Comparison of ENCODE assay signal across 2 cellular contexts in the genomic region with DNA sequence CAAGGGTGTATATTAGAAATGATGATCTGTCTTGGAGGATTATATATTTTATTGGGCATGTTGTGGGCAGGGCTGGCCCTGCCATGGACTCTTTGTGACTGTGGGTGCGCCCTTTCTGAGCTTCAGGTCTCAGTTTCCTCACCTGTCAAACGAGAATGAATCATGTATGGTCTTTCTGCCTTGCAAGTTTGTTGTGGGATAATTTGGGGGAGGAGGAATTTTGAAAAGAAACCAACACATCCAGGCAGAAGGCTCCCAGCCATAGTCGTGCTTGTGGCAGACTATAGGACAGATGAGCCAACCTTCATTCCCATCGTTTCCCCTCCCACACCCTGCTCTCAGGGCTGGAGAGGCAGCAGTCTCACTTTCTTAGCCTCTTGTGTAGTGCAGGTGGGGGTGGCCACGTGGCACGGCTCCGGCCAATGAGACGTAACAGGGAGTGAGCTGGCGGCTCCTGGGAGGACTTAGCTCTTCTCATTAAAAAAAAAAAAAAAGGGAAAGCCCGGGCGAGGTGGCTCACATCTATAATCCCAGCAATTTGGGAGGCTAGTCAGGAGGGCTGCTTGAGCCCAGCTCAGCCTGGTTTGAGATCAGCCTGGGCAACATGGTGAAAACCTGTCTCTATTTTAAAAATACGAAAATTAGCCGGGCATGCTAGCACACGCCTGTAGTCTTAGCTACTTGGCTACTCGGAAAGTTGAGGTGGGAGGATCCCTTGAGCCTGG.
TF ChIP-seq lines count a peak whose summit lies in the region.

No MANE protein-coding gene starts in this region.

TF ChIP-seq in HCT116, 20 proteins besides CTCF, POLR2A, EP300 and RAD21:
- TF ChIP-seq, protein P1, sequence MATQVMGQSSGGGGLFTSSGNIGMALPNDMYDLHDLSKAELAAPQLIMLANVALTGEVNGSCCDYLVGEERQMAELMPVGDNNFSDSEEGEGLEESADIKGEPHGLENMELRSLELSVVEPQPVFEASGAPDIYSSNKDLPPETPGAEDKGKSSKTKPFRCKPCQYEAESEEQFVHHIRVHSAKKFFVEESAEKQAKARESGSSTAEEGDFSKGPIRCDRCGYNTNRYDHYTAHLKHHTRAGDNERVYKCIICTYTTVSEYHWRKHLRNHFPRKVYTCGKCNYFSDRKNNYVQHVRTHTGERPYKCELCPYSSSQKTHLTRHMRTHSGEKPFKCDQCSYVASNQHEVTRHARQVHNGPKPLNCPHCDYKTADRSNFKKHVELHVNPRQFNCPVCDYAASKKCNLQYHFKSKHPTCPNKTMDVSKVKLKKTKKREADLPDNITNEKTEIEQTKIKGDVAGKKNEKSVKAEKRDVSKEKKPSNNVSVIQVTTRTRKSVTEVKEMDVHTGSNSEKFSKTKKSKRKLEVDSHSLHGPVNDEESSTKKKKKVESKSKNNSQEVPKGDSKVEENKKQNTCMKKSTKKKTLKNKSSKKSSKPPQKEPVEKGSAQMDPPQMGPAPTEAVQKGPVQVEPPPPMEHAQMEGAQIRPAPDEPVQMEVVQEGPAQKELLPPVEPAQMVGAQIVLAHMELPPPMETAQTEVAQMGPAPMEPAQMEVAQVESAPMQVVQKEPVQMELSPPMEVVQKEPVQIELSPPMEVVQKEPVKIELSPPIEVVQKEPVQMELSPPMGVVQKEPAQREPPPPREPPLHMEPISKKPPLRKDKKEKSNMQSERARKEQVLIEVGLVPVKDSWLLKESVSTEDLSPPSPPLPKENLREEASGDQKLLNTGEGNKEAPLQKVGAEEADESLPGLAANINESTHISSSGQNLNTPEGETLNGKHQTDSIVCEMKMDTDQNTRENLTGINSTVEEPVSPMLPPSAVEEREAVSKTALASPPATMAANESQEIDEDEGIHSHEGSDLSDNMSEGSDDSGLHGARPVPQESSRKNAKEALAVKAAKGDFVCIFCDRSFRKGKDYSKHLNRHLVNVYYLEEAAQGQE (IDR thresholded peaks at IDR 0.05; ENCODE audit: low read depth), result no peak
- TF ChIP-seq, protein P2, sequence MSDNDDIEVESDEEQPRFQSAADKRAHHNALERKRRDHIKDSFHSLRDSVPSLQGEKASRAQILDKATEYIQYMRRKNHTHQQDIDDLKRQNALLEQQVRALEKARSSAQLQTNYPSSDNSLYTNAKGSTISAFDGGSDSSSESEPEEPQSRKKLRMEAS (IDR thresholded peaks at IDR 0.05), result peak; percentile 72
- no peak for TF ChIP-seq ZNF274 (IDR thresholded peaks at IDR 0.05; ENCODE audit: low read depth, low read length)
- no peak for TF ChIP-seq FOSL1 (IDR thresholded peaks at IDR 0.05; ENCODE audit: low read depth)
- no peak for TF ChIP-seq SIN3A (IDR thresholded peaks at IDR 0.05; ENCODE audit: low read depth)
- no peak for TF ChIP-seq ZFX (IDR thresholded peaks at IDR 0.05)
- no peak for TF ChIP-seq JUND (IDR thresholded peaks at IDR 0.05)
- TF ChIP-seq EZH2 (IDR thresholded peaks at IDR 0.05), result no peak
TF ChIP-seq in HCT116: peak in this region for 1.

TF ChIP-seq in H1, 55 proteins besides CTCF, POLR2A, EP300 and RAD21 (continued from another document):
- TF ChIP-seq RBBP5 (IDR thresholded peaks at IDR 0.05; ENCODE audit: borderline replicate concordance, low read depth, low read length) (no peak), GABPA (IDR thresholded peaks at IDR 0.05; ENCODE audit: borderline replicate concordance, insufficient read depth, low read length) (no peak), CHD1 (IDR thresholded peaks at IDR 0.05; ENCODE audit: low read depth, low read length) (no peak), SUZ12 (IDR thresholded peaks at IDR 0.05; ENCODE audit: low read length) (no peak), SIX5 (IDR thresholded peaks at IDR 0.05; ENCODE audit: low read depth, low read length) (no peak), BACH1 (IDR thresholded peaks at IDR 0.05; ENCODE audit: low read length) (no peak), SRF (IDR thresholded peaks at IDR 0.05; ENCODE audit: low read depth, low read length) (no peak), RFX5 (IDR thresholded peaks at IDR 0.05; ENCODE audit: borderline replicate concordance, low read depth, low read length) (no peak), SIN3A (conservative IDR thresholded peaks at IDR 0.05 in 1 of 2, IDR thresholded peaks at IDR 0.05 in 1 of 2; ENCODE audit: low read depth in 1 of 2, low read length in 2 of 2) (no peak), KDM5A (IDR thresholded peaks at IDR 0.05; ENCODE audit: low read length) (no peak), TBP (IDR thresholded peaks at IDR 0.05; ENCODE audit: low read depth, low read length) (no peak), SIRT6 (IDR thresholded peaks at IDR 0.05; ENCODE audit: low read length) (no peak), BCL11A (IDR thresholded peaks at IDR 0.05; ENCODE audit: low read depth in 2 of 2, low read length in 2 of 2) (no peak), POU5F1 (IDR thresholded peaks at IDR 0.05; ENCODE audit: low read depth, low read length) (no peak), FOSL1 (IDR thresholded peaks at IDR 0.05; ENCODE audit: insufficient read depth, low read depth, low read length) (no peak), SP4 (IDR thresholded peaks at IDR 0.05; ENCODE audit: low read length) (no peak), ZNF274 (IDR thresholded peaks at IDR 0.05; ENCODE audit: borderline replicate concordance, extremely low read depth, low read length) (no peak), NANOG (IDR thresholded peaks at IDR 0.05; ENCODE audit: insufficient read depth, low read depth, low read length, poor library complexity, severe bottlenecking) (no peak), CREB1 (IDR thresholded peaks at IDR 0.05) (no peak), NRF1 (IDR thresholded peaks at IDR 0.05; ENCODE audit: low read depth, low read length) (no peak), RNF2 (IDR thresholded peaks at IDR 0.05; ENCODE audit: borderline replicate concordance, low read depth, low read length, missing control alignments, poor library complexity, severe bottlenecking) (no peak), CHD2 (IDR thresholded peaks at IDR 0.05; ENCODE audit: low read length) (peak; percentile 61; the same call in 1 of the 2 replicates), MAFK (IDR thresholded peaks at IDR 0.05; ENCODE audit: low read depth, low read length) (no peak)
- TF ChIP-seq, protein P3, sequence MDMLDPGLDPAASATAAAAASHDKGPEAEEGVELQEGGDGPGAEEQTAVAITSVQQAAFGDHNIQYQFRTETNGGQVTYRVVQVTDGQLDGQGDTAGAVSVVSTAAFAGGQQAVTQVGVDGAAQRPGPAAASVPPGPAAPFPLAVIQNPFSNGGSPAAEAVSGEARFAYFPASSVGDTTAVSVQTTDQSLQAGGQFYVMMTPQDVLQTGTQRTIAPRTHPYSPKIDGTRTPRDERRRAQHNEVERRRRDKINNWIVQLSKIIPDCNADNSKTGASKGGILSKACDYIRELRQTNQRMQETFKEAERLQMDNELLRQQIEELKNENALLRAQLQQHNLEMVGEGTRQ (IDR thresholded peaks at IDR 0.05; ENCODE audit: low read length), result peak; percentile 89
- TF ChIP-seq, protein P2 (IDR thresholded peaks at IDR 0.05), result peak; percentile 80
- TF ChIP-seq, protein P4, sequence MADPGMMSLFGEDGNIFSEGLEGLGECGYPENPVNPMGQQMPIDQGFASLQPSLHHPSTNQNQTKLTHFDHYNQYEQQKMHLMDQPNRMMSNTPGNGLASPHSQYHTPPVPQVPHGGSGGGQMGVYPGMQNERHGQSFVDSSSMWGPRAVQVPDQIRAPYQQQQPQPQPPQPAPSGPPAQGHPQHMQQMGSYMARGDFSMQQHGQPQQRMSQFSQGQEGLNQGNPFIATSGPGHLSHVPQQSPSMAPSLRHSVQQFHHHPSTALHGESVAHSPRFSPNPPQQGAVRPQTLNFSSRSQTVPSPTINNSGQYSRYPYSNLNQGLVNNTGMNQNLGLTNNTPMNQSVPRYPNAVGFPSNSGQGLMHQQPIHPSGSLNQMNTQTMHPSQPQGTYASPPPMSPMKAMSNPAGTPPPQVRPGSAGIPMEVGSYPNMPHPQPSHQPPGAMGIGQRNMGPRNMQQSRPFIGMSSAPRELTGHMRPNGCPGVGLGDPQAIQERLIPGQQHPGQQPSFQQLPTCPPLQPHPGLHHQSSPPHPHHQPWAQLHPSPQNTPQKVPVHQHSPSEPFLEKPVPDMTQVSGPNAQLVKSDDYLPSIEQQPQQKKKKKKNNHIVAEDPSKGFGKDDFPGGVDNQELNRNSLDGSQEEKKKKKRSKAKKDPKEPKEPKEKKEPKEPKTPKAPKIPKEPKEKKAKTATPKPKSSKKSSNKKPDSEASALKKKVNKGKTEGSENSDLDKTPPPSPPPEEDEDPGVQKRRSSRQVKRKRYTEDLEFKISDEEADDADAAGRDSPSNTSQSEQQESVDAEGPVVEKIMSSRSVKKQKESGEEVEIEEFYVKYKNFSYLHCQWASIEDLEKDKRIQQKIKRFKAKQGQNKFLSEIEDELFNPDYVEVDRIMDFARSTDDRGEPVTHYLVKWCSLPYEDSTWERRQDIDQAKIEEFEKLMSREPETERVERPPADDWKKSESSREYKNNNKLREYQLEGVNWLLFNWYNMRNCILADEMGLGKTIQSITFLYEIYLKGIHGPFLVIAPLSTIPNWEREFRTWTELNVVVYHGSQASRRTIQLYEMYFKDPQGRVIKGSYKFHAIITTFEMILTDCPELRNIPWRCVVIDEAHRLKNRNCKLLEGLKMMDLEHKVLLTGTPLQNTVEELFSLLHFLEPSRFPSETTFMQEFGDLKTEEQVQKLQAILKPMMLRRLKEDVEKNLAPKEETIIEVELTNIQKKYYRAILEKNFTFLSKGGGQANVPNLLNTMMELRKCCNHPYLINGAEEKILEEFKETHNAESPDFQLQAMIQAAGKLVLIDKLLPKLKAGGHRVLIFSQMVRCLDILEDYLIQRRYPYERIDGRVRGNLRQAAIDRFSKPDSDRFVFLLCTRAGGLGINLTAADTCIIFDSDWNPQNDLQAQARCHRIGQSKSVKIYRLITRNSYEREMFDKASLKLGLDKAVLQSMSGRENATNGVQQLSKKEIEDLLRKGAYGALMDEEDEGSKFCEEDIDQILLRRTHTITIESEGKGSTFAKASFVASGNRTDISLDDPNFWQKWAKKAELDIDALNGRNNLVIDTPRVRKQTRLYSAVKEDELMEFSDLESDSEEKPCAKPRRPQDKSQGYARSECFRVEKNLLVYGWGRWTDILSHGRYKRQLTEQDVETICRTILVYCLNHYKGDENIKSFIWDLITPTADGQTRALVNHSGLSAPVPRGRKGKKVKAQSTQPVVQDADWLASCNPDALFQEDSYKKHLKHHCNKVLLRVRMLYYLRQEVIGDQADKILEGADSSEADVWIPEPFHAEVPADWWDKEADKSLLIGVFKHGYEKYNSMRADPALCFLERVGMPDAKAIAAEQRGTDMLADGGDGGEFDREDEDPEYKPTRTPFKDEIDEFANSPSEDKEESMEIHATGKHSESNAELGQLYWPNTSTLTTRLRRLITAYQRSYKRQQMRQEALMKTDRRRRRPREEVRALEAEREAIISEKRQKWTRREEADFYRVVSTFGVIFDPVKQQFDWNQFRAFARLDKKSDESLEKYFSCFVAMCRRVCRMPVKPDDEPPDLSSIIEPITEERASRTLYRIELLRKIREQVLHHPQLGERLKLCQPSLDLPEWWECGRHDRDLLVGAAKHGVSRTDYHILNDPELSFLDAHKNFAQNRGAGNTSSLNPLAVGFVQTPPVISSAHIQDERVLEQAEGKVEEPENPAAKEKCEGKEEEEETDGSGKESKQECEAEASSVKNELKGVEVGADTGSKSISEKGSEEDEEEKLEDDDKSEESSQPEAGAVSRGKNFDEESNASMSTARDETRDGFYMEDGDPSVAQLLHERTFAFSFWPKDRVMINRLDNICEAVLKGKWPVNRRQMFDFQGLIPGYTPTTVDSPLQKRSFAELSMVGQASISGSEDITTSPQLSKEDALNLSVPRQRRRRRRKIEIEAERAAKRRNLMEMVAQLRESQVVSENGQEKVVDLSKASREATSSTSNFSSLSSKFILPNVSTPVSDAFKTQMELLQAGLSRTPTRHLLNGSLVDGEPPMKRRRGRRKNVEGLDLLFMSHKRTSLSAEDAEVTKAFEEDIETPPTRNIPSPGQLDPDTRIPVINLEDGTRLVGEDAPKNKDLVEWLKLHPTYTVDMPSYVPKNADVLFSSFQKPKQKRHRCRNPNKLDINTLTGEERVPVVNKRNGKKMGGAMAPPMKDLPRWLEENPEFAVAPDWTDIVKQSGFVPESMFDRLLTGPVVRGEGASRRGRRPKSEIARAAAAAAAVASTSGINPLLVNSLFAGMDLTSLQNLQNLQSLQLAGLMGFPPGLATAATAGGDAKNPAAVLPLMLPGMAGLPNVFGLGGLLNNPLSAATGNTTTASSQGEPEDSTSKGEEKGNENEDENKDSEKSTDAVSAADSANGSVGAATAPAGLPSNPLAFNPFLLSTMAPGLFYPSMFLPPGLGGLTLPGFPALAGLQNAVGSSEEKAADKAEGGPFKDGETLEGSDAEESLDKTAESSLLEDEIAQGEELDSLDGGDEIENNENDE (IDR thresholded peaks at IDR 0.05; ENCODE audit: insufficient replicate concordance, low read length), result no peak
- TF ChIP-seq, protein P5, sequence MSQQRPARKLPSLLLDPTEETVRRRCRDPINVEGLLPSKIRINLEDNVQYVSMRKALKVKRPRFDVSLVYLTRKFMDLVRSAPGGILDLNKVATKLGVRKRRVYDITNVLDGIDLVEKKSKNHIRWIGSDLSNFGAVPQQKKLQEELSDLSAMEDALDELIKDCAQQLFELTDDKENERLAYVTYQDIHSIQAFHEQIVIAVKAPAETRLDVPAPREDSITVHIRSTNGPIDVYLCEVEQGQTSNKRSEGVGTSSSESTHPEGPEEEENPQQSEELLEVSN (IDR thresholded peaks at IDR 0.05), result peak; percentile 57
- TF ChIP-seq, protein P6, sequence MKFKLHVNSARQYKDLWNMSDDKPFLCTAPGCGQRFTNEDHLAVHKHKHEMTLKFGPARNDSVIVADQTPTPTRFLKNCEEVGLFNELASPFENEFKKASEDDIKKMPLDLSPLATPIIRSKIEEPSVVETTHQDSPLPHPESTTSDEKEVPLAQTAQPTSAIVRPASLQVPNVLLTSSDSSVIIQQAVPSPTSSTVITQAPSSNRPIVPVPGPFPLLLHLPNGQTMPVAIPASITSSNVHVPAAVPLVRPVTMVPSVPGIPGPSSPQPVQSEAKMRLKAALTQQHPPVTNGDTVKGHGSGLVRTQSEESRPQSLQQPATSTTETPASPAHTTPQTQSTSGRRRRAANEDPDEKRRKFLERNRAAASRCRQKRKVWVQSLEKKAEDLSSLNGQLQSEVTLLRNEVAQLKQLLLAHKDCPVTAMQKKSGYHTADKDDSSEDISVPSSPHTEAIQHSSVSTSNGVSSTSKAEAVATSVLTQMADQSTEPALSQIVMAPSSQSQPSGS (IDR thresholded peaks at IDR 0.05; ENCODE audit: low read length), result no peak
